ENCODE assay signal across 8 cellular contexts in genomic region chr3:112136959-112137693, GRCh38. TPM values are rescaled to one million over a fixed set of nuclear protein-coding genes. Genes with fewer than 3 reads are reported as not detected.
DNase-seq lines count a peak whose midpoint lies in the region; ATAC-seq and TF ChIP-seq lines count a peak whose summit lies in the region.

No MANE protein-coding gene starts in this region.

- TF ChIP-seq CTCF in AG09309 (IDR thresholded peaks at IDR 0.05; ENCODE audit: control insufficient read depth, insufficient read depth, low read depth, low read length, missing control alignments) (peak; percentile 64), GM12873 (IDR thresholded peaks at IDR 0.05; ENCODE audit: insufficient read depth, low read depth, low read length, missing control alignments) (peak; percentile 79), OCI-LY3 (IDR thresholded peaks at IDR 0.05; ENCODE audit: low read depth, low read length) (peak; percentile 80), cardiac fibroblast (IDR thresholded peaks at IDR 0.05; ENCODE audit: low read depth, low read length) (peak; percentile 60), left lung (IDR thresholded peaks at IDR 0.05) (no peak)

- H3K36me3 ChIP-seq in OCI-LY3 (replicated peaks; ENCODE audit: low read depth, low read length): no peaks in the 10 kb centered on the region
- no peaks in the 10 kb centered on the region for H3K36me3 ChIP-seq in left lung
- no peaks in the 10 kb centered on the region for H3K36me3 ChIP-seq in MG63

- H3K9ac ChIP-seq in OCI-LY3 (ENCODE audit: low read length): no peak overlapping the region

- H3K79me2 ChIP-seq in OCI-LY3 (ENCODE audit: low read length): no peaks in the 10 kb centered on the region

- peak overlapping the region; percentile 53 for H3K4me2 ChIP-seq in OCI-LY3 (ENCODE audit: low read length)

- intact Hi-C loops in left lung (cut with DNase I): no loop called here

- H3K4me3 ChIP-seq in AG09309 (ENCODE audit: control insufficient read depth, low read depth, low read length) (no peak overlapping the region), OCI-LY3 (ENCODE audit: low read length) (peak overlapping the region; percentile 23; the same call in 1 of the 2 replicates), cardiac fibroblast (replicated peaks in 1 of 2; ENCODE audit: low read depth in 2 of 2, low read length in 2 of 2) (no peak overlapping the region), left lung (no peak overlapping the region), MG63 (no peak overlapping the region)

- ATAC-seq in left lung (peak; percentile 59), GM21423 (IDR thresholded peaks at IDR 0.05; ENCODE audit: unreplicated experiment) (no peak)

- H3K27ac ChIP-seq in OCI-LY3 (ENCODE audit: low read length) (no peak overlapping the region), left lung (no peak overlapping the region)

- DNase-seq in AG09309 (ENCODE audit: low read depth) (peak; percentile 7), HS-27A (ENCODE audit: low read depth) (peak; percentile 11), cardiac fibroblast (ENCODE audit: low read depth in 2 of 2) (peak; percentile 54 to 63), left lung (no peak), MG63 (no peak)

- no peaks in the 10 kb centered on the region for H4K20me1 ChIP-seq in OCI-LY3 (ENCODE audit: insufficient read depth, low read length)

- H3K9me3 ChIP-seq in OCI-LY3 (ENCODE audit: insufficient read depth, low read length) (no peaks in the 10 kb centered on the region), left lung (no peaks in the 10 kb centered on the region), MG63 (no peaks in the 10 kb centered on the region)

- H2AFZ ChIP-seq in OCI-LY3 (ENCODE audit: low read depth, low read length): 0 out of 2 replicates have a peak overlapping the region, but pooled peaks have one; percentile 8

- H3K27me3 ChIP-seq in OCI-LY3 (ENCODE audit: low read depth, low read length) (peaks cover 4% of the 10 kb centered on the region; the same call in 1 of the 2 replicates), left lung (no peaks in the 10 kb centered on the region), MG63 (peaks cover 11% of the 10 kb centered on the region)

- peaks cover 58% of the 10 kb centered on the region for H3K4me1 ChIP-seq in OCI-LY3 (ENCODE audit: low read length)
- peaks cover 0 to 4% of the 10 kb centered on the region in 2 donors for H3K4me1 ChIP-seq in left lung

RNA-seq across cellular contexts. Expression of gene GCSAM, which starts 4.1 kb away (rescaled TPM):
- under 1 TPM; 0.20 to 0.45 TPM for total RNA-seq in left lung
- not detected in 2 replicates for total RNA-seq in MG63 (2014; rRNA removed; shearing (Covaris generic); ENCODE audit: low replicate concordance)

RNA-seq across cellular contexts. Expression of gene C3orf52, which starts 50.9 kb away (rescaled TPM):
- 10 to 100 TPM; 21.0 to 30.5 TPM for total RNA-seq in left lung
- total RNA-seq in MG63 (2014; rRNA removed; shearing (Covaris generic); ENCODE audit: low replicate concordance): 2.2 and 2.4 TPM in 2 replicates

Comparison
In these comparisons a context has a peak if more than half of its experiments do, and no peak if none do; other contexts are left out.
1. DNase-seq: peak in AG09309 (single experiment), HS-27A (single experiment) and cardiac fibroblast (2 of 2); none in left lung (0 of 2) and MG63 (single experiment).
2. CTCF ChIP-seq: peak in AG09309 (single experiment), GM12873 (single experiment), OCI-LY3 (single experiment) and cardiac fibroblast (single experiment); none in left lung (0 of 2).